In genomic region chr12:7060353-7060954, GRCh38 we compare ENCODE assay signal across 8 cellular contexts. TPM values are rescaled to one million over a fixed set of nuclear protein-coding genes. Genes with fewer than 3 reads are reported as not detected.
DNase-seq lines count a peak whose midpoint lies in the region; ATAC-seq and TF ChIP-seq lines count a peak whose summit lies in the region.

Gene C1S, plus strand, starts transcription at chr12:7060718. Its CDS starts 1,195 bp downstream, at chr12:7061913.

- H3K27ac ChIP-seq in smooth muscle cell (ENCODE audit: low read depth): peak within 1 kb of the TSS; percentile 56

- peaks cover 33% of the 10 kb centered on the region for H3K27me3 Mint-ChIP-seq in activated CD8-positive, alpha-beta T cell treated with anti-CD3 and anti-CD28 coated beads, Interleukin-2, amount 10 ng/mL, durations not matched to agents 7 days and 5 days (ENCODE audit: low read depth)

- peak; percentile 24 for DNase-seq in HT-29 (ENCODE audit: low spot score)
- peak; percentile 83 for DNase-seq in brain pericyte (ENCODE audit: low read depth, low spot score)
- DNase-seq in islet precursor cell: peak; percentile 93
- DNase-seq in smooth muscle cell (lab: John Stamatoyannopoulos, UW; ENCODE audit: unreplicated experiment): peak; percentile 35
- no peak for DNase-seq in activated CD8-positive, alpha-beta T cell treated with anti-CD3 and anti-CD28 coated beads, Interleukin-2, amount 10 ng/mL, durations not matched to agents 7 days and 5 days
- DNase-seq in NCI-H2107 treated with DMSO at 0.1 percent for 48 hours (lab: John Stamatoyannopoulos, UW; ENCODE audit: unreplicated experiment): no peak
- no peak for DNase-seq in activated CD4-positive, alpha-beta T cell treated with anti-CD3 and anti-CD28 coated beads, Interleukin-2, amount 50 U/mL, for 4 hours

- CTCF ChIA-PET in activated CD8-positive, alpha-beta T cell treated with anti-CD3 and anti-CD28 coated beads, Interleukin-2, amount 10 ng/mL, durations not matched to agents 7 days and 5 days (lab: Charles Lee): interaction anchor here (1.5 kb wide), 1 partner anchor 53 kb away, joined by 3 read pairs; no protein-coding TSS in a partner anchor

- no peak within 1 kb of the TSS for H3K27ac Mint-ChIP-seq in activated CD8-positive, alpha-beta T cell treated with anti-CD3 and anti-CD28 coated beads, Interleukin-2, amount 10 ng/mL, durations not matched to agents 7 days and 5 days

- H4K20me1 ChIP-seq in smooth muscle cell (ENCODE audit: low read depth): no peaks in the 10 kb centered on the region

- H2AFZ ChIP-seq in smooth muscle cell (ENCODE audit: low read depth): peak within 1 kb of the TSS; percentile 67

- peak; percentile 72 for TF ChIP-seq CTCF in smooth muscle cell (IDR thresholded peaks at IDR 0.05; ENCODE audit: borderline replicate concordance, insufficient read depth, poor library complexity, severe bottlenecking)

- H3K9ac ChIP-seq in smooth muscle cell (ENCODE audit: low read depth): peak within 1 kb of the TSS; percentile 24

- no peaks in the 10 kb centered on the region for H3K9me3 ChIP-seq in smooth muscle cell (replicated peaks; ENCODE audit: low read depth)

- no peaks in the 10 kb centered on the region for H3K36me3 Mint-ChIP-seq in activated CD8-positive, alpha-beta T cell treated with anti-CD3 and anti-CD28 coated beads, Interleukin-2, amount 10 ng/mL, durations not matched to agents 7 days and 5 days (ENCODE audit: low read depth)

- 22% methylated on average over 10 of the region's 10 CpGs for WGBS in smooth muscle cell (ENCODE audit: low lambda C conversion rate)

- no peaks in the 10 kb centered on the region for H3F3A ChIP-seq in smooth muscle cell (ENCODE audit: low read depth)

- POLR2A ChIA-PET in activated CD8-positive, alpha-beta T cell treated with anti-CD3 and anti-CD28 coated beads, Interleukin-2, amount 10 ng/mL, durations not matched to agents 7 days and 5 days (lab: Charles Lee): no interaction called here

- H3K79me2 ChIP-seq in smooth muscle cell (ENCODE audit: low read depth): no peaks in the 10 kb centered on the region

- no peaks in the 10 kb centered on the region for H3K4me1 ChIP-seq in smooth muscle cell (ENCODE audit: low read depth)

- no peaks in the 10 kb centered on the region for H3K36me3 ChIP-seq in smooth muscle cell (ENCODE audit: low read depth)

- no peaks in the 10 kb centered on the region for H3K27me3 ChIP-seq in smooth muscle cell (ENCODE audit: low read depth)

- H3K9me3 Mint-ChIP-seq in activated CD8-positive, alpha-beta T cell treated with anti-CD3 and anti-CD28 coated beads, Interleukin-2, amount 10 ng/mL, durations not matched to agents 7 days and 5 days (ENCODE audit: insufficient read depth): no peaks in the 10 kb centered on the region

- no peaks in the 10 kb centered on the region for H3K4me1 Mint-ChIP-seq in activated CD8-positive, alpha-beta T cell treated with anti-CD3 and anti-CD28 coated beads, Interleukin-2, amount 10 ng/mL, durations not matched to agents 7 days and 5 days (ENCODE audit: low read depth)

- H3K4me3 ChIP-seq in smooth muscle cell: peak within 1 kb of the TSS; percentile 34

- no peak for ATAC-seq in activated CD8-positive, alpha-beta T cell treated with anti-CD3 and anti-CD28 coated beads, Interleukin-2, amount 10 ng/mL, durations not matched to agents 7 days and 5 days
- no peak for ATAC-seq in GM21515 (IDR thresholded peaks at IDR 0.05; ENCODE audit: unreplicated experiment)

- peak within 1 kb of the TSS; percentile 82 for H3K4me2 ChIP-seq in smooth muscle cell

- no peak within 1 kb of the TSS for H3K4me3 Mint-ChIP-seq in activated CD8-positive, alpha-beta T cell treated with anti-CD3 and anti-CD28 coated beads, Interleukin-2, amount 10 ng/mL, durations not matched to agents 7 days and 5 days

RNA-seq across cellular contexts. Expression of gene C1S, which starts in this region (rescaled TPM):
- 0.56 and 1.1 TPM in 2 replicates for total RNA-seq in HT-29 (2014; rRNA removed; shearing (Covaris generic))
- 38.5 and 65.7 TPM in 2 replicates for total RNA-seq in smooth muscle cell
- 61.1 and 69.2 TPM in 2 replicates for polyA plus RNA-seq in smooth muscle cell
- under 1 TPM; 0.50 to 0.90 TPM for total RNA-seq in activated CD8-positive, alpha-beta T cell treated with anti-CD3 and anti-CD28 coated beads, Interleukin-2, amount 10 ng/mL, durations not matched to agents 7 days and 5 days

Comparison
In these comparisons a context has a peak if more than half of its experiments do, and no peak if none do; other contexts are left out.
1. RNA of gene C1S (total RNA-seq): 38.5 to 65.7 TPM in smooth muscle cell; 0.50 to 0.90 TPM in activated CD8-positive, alpha-beta T cell treated with anti-CD3 and anti-CD28 coated beads, Interleukin-2, amount 10 ng/mL, durations not matched to agents 7 days and 5 days and 0.56 to 1.1 TPM in HT-29; every median in the first group is over 10 times any median in the second.
2. DNase-seq: peak in HT-29 (single experiment), brain pericyte (single experiment), islet precursor cell (single experiment) and smooth muscle cell (single experiment); none in activated CD8-positive, alpha-beta T cell treated with anti-CD3 and anti-CD28 coated beads, Interleukin-2, amount 10 ng/mL, durations not matched to agents 7 days and 5 days (single experiment), NCI-H2107 treated with DMSO at 0.1 percent for 48 hours (single experiment) and activated CD4-positive, alpha-beta T cell treated with anti-CD3 and anti-CD28 coated beads, Interleukin-2, amount 50 U/mL, for 4 hours (0 of 2).